Comparison of ENCODE assay signal across 12 cellular contexts in the genomic region with DNA sequence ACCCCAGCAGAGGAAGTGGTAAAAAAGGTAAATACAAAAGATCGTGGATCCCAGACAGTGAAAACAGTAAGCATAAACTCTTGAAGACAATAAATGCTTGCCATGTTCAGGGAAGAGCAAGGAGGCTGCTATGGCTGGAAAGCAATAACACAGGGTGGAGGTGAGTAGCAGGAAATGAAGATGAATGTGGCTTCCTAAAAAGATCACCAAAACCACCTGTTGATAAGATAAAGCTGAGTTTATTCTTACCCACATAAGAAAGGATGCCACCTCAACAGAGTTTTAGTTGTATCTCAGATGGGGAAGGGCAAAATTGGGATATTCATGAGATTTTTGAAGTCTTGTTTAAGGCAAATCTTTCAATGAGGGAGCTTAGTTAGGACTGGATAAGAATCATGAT.
DNase-seq lines count a peak whose midpoint lies in the region; ATAC-seq and TF ChIP-seq lines count a peak whose summit lies in the region.
"Had no signal": no experiment of that assay in that cellular context is flagged by ENCODE, and none has a peak within 500 bp of the region (broad histone marks: within the 10 kb centered on the region; RNA-seq: fewer than 3 reads in every experiment).

No MANE protein-coding gene starts in this region.

- intact Hi-C loops in naive thymus-derived CD4-positive, alpha-beta T cell (cut with micrococcal nuclease): loop anchor here in 1 of 2 donors (5.0 kb wide), 1 partner anchor 60 kb away; no protein-coding TSS in a partner anchor

- H3K27me3 Mint-ChIP-seq in CD8-positive, alpha-beta memory T cell: peaks cover 3 to 7% of the 10 kb centered on the region in 2 donors
- H3K27me3 Mint-ChIP-seq in activated CD4-positive, alpha-beta memory T cell treated with anti-CD3 and anti-CD28 coated beads, Interleukin-2, amount 10 ng/mL, durations not matched to agents 7 days and 5 days: peaks cover 3% of the 10 kb centered on the region
- H3K27me3 Mint-ChIP-seq in naive thymus-derived CD4-positive, alpha-beta T cell: peaks cover 0 to 11% (median 7%) of the 10 kb centered on the region in 5 donors

- H3K9ac ChIP-seq in MM.1S (ENCODE audit: low read length): no peak overlapping the region

- TF ChIP-seq CTCF in MM.1S (IDR thresholded peaks at IDR 0.05; ENCODE audit: low read length): no peak

- H3K4me1 ChIP-seq in CD8-positive, alpha-beta memory T cell (ENCODE audit: insufficient read depth, low read length): peaks cover 23% of the 10 kb centered on the region
- H3K4me1 ChIP-seq in MM.1S (ENCODE audit: low read length): peaks cover 22% of the 10 kb centered on the region
- H3K4me1 ChIP-seq in naive thymus-derived CD4-positive, alpha-beta T cell (ENCODE audit: control insufficient read depth in 2 of 2, insufficient read depth in 2 of 2, low read length in 2 of 2): no peaks in the 10 kb centered on the region
- H3K4me1 ChIP-seq: A549 had no signal

- peaks cover 12 to 17% (median 16%) of the 10 kb centered on the region in 3 donors for H3K4me1 Mint-ChIP-seq in CD8-positive, alpha-beta memory T cell
- peaks cover 8% of the 10 kb centered on the region for H3K4me1 Mint-ChIP-seq in activated CD4-positive, alpha-beta memory T cell treated with anti-CD3 and anti-CD28 coated beads, Interleukin-2, amount 10 ng/mL, durations not matched to agents 7 days and 5 days
- peaks cover 0 to 18% (median 15%) of the 10 kb centered on the region in 7 donors for H3K4me1 Mint-ChIP-seq in naive thymus-derived CD4-positive, alpha-beta T cell
- H3K4me1 Mint-ChIP-seq: CD14-positive monocyte had no signal

- ATAC-seq in naive thymus-derived CD4-positive, alpha-beta T cell: no peak
- ATAC-seq in HG03108 (IDR thresholded peaks at IDR 0.05; ENCODE audit: unreplicated experiment): no peak
- ATAC-seq: A549, HCT116 had no signal

- peaks cover 0 to 20% (median 9%) of the 10 kb centered on the region in 5 donors for H3K9me3 Mint-ChIP-seq in CD8-positive, alpha-beta memory T cell
- H3K9me3 Mint-ChIP-seq in activated CD4-positive, alpha-beta memory T cell treated with anti-CD3 and anti-CD28 coated beads, Interleukin-2, amount 10 ng/mL, durations not matched to agents 7 days and 5 days: peaks cover 21% of the 10 kb centered on the region
- peaks cover 5 to 27% (median 11%) of the 10 kb centered on the region in 11 donors for H3K9me3 Mint-ChIP-seq in naive thymus-derived CD4-positive, alpha-beta T cell

- peak overlapping the region in 5 of 7 donors; percentile 17 to 80 (median 48) for H3K4me3 Mint-ChIP-seq in CD8-positive, alpha-beta memory T cell
- no peak overlapping the region for H3K4me3 Mint-ChIP-seq in activated CD4-positive, alpha-beta memory T cell treated with anti-CD3 and anti-CD28 coated beads, Interleukin-2, amount 10 ng/mL, durations not matched to agents 7 days and 5 days
- peak overlapping the region in 6 of 10 donors; percentile 1 to 75 (median 27) for H3K4me3 Mint-ChIP-seq in naive thymus-derived CD4-positive, alpha-beta T cell
- H3K4me3 Mint-ChIP-seq: CD14-positive monocyte, IgD-negative memory B cell had no signal

- peak overlapping the region; percentile 58 for H3K4me2 ChIP-seq in MM.1S (ENCODE audit: low read depth, low read length)
- H3K4me2 ChIP-seq: A549 had no signal

- H3F3A ChIP-seq in MM.1S (ENCODE audit: insufficient read depth, low read length): peaks cover 14% of the 10 kb centered on the region

- H3K9me2 ChIP-seq in MM.1S (replicated peaks; ENCODE audit: insufficient read depth, low read length): no peaks in the 10 kb centered on the region

- H4K20me1 ChIP-seq in MM.1S (ENCODE audit: insufficient read depth, low read length): no peaks in the 10 kb centered on the region

- H3K79me2 ChIP-seq in MM.1S (ENCODE audit: low read length): no peaks in the 10 kb centered on the region

- H3K27ac ChIP-seq in CD8-positive, alpha-beta memory T cell (ENCODE audit: low read depth, low read length): no peak overlapping the region
- peak overlapping the region; percentile 4; the same call in 1 of the 2 replicates for H3K27ac ChIP-seq in MM.1S (ENCODE audit: low read length)
- no peak overlapping the region for H3K27ac ChIP-seq in naive thymus-derived CD4-positive, alpha-beta T cell (ENCODE audit: low read depth, low read length)
- H3K27ac ChIP-seq: A549 had no signal

- no peaks in the 10 kb centered on the region for H3K9me3 ChIP-seq in CD8-positive, alpha-beta memory T cell (ENCODE audit: low read length)
- H3K9me3 ChIP-seq in MM.1S (replicated peaks; ENCODE audit: insufficient read depth, low read length): no peaks in the 10 kb centered on the region
- peaks cover 0 to 11% (median 0%) of the 10 kb centered on the region in 3 experiments for H3K9me3 ChIP-seq in naive thymus-derived CD4-positive, alpha-beta T cell (ENCODE audit: control insufficient read depth in 2 of 3, low read length in 3 of 3)

- H3K36me3 ChIP-seq in CD8-positive, alpha-beta memory T cell (ENCODE audit: insufficient read depth, low read length): no peaks in the 10 kb centered on the region
- no peaks in the 10 kb centered on the region for H3K36me3 ChIP-seq in MM.1S (replicated peaks; ENCODE audit: insufficient read depth, low read length)
- no peaks in the 10 kb centered on the region for H3K36me3 ChIP-seq in naive thymus-derived CD4-positive, alpha-beta T cell (ENCODE audit: control insufficient read depth in 2 of 3, insufficient read depth in 3 of 3, low read length in 3 of 3)

- DNase-seq in CD8-positive, alpha-beta memory T cell: no peak
- DNase-seq in MM.1S: peak; percentile 7
- no peak for DNase-seq in activated CD4-positive, alpha-beta memory T cell treated with anti-CD3 and anti-CD28 coated beads, Interleukin-2, amount 10 ng/mL, durations not matched to agents 7 days and 5 days
- DNase-seq in naive thymus-derived CD4-positive, alpha-beta T cell: no peak
- no peak for DNase-seq in MV-4-11 (lab: John Stamatoyannopoulos, UW)
- DNase-seq: DMS53, GF-D8 had no signal

- H2AFZ ChIP-seq in MM.1S (ENCODE audit: low read length): no peak overlapping the region

- POLR2A ChIA-PET in CD8-positive, alpha-beta memory T cell (lab: Charles Lee): no interaction called here
- POLR2A ChIA-PET in activated CD4-positive, alpha-beta memory T cell treated with anti-CD3 and anti-CD28 coated beads, Interleukin-2, amount 10 ng/mL, durations not matched to agents 7 days and 5 days (lab: Charles Lee): no interaction called here
- POLR2A ChIA-PET in naive thymus-derived CD4-positive, alpha-beta T cell (lab: Charles Lee): interaction anchor here (0.7 kb wide), 1 partner anchor 34 kb away, joined by 3 read pairs; no protein-coding TSS in a partner anchor

- CTCF ChIA-PET in CD8-positive, alpha-beta memory T cell (lab: Charles Lee): no interaction called here
- CTCF ChIA-PET in activated CD4-positive, alpha-beta memory T cell treated with anti-CD3 and anti-CD28 coated beads, Interleukin-2, amount 10 ng/mL, durations not matched to agents 7 days and 5 days (lab: Charles Lee): no interaction called here
- CTCF ChIA-PET in naive thymus-derived CD4-positive, alpha-beta T cell (lab: Charles Lee): interaction anchor here (0.8 kb wide), 1 partner anchor 10 kb away, joined by 3 read pairs; no protein-coding TSS in a partner anchor

- peak overlapping the region in 5 of 8 donors; percentile 17 to 79 (median 60) for H3K27ac Mint-ChIP-seq in CD8-positive, alpha-beta memory T cell
- peak overlapping the region; percentile 67 for H3K27ac Mint-ChIP-seq in activated CD4-positive, alpha-beta memory T cell treated with anti-CD3 and anti-CD28 coated beads, Interleukin-2, amount 10 ng/mL, durations not matched to agents 7 days and 5 days
- H3K27ac Mint-ChIP-seq in naive thymus-derived CD4-positive, alpha-beta T cell: peak overlapping the region in 2 of 9 donors; percentile 49 to 79
- H3K27ac Mint-ChIP-seq: CD14-positive monocyte, IgD-negative memory B cell had no signal

- H3K27me3 ChIP-seq in CD8-positive, alpha-beta memory T cell (ENCODE audit: insufficient read depth, low read length, poor library complexity, severe bottlenecking): no peaks in the 10 kb centered on the region
- H3K27me3 ChIP-seq in MM.1S (replicated peaks; ENCODE audit: insufficient read depth, low read length): peaks cover 9% of the 10 kb centered on the region; the same call in 1 of the 2 replicates
- H3K27me3 ChIP-seq in naive thymus-derived CD4-positive, alpha-beta T cell (ENCODE audit: control insufficient read depth in 2 of 2, insufficient read depth in 2 of 2, low read length in 2 of 2): no peaks in the 10 kb centered on the region

- H3K4me3 ChIP-seq in CD8-positive, alpha-beta memory T cell (ENCODE audit: low read length): no peak overlapping the region
- peak overlapping the region; percentile 17 for H3K4me3 ChIP-seq in MM.1S (ENCODE audit: low read length)
- no peak overlapping the region for H3K4me3 ChIP-seq in naive thymus-derived CD4-positive, alpha-beta T cell (ENCODE audit: low read length)
- H3K4me3 ChIP-seq: A549 had no signal

- H3K36me3 Mint-ChIP-seq in CD8-positive, alpha-beta memory T cell: no peaks in the 10 kb centered on the region
- peaks cover 8% of the 10 kb centered on the region for H3K36me3 Mint-ChIP-seq in activated CD4-positive, alpha-beta memory T cell treated with anti-CD3 and anti-CD28 coated beads, Interleukin-2, amount 10 ng/mL, durations not matched to agents 7 days and 5 days (ENCODE audit: low read depth)
- peaks cover 0 to 4% (median 1%) of the 10 kb centered on the region in 5 donors for H3K36me3 Mint-ChIP-seq in naive thymus-derived CD4-positive, alpha-beta T cell
- H3K36me3 Mint-ChIP-seq: CD14-positive monocyte had no signal
